In the genomic region with DNA sequence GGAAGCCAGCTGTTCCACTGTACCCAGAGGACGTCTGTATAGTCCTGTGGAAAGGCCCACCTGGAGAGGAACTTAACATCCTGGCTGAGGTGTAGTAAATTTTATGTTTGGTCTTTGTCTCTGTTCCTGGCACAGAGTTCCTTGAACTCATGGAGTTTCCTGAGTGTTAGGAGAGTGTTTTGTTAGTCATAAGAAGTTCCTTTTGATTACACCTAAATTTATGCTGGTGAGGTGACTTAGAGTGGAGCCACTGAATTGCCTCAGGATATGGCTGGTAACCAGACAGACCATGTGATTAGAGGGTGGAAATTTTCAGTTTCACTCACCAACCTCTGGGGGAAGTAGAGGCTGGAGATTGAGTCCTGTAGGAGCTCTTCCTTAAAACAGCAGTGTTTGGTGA, we compare ENCODE assay signal across 2 cellular contexts.
TF ChIP-seq lines count a peak whose summit lies in the region.

No MANE protein-coding gene starts in this region.

TF ChIP-seq in IMR-90, 13 proteins besides CTCF, POLR2A, EP300 and RAD21:
- TF ChIP-seq RCOR1 (IDR thresholded peaks at IDR 0.05; ENCODE audit: insufficient replicate concordance, low read length) (no peak), BHLHE40 (IDR thresholded peaks at IDR 0.05; ENCODE audit: low read depth, low read length) (no peak), MAZ (IDR thresholded peaks at IDR 0.05; ENCODE audit: borderline replicate concordance, low read depth, low read length) (no peak), FOS (IDR thresholded peaks at IDR 0.05; ENCODE audit: low read depth, low read length) (no peak)
- TF ChIP-seq, protein P1, sequence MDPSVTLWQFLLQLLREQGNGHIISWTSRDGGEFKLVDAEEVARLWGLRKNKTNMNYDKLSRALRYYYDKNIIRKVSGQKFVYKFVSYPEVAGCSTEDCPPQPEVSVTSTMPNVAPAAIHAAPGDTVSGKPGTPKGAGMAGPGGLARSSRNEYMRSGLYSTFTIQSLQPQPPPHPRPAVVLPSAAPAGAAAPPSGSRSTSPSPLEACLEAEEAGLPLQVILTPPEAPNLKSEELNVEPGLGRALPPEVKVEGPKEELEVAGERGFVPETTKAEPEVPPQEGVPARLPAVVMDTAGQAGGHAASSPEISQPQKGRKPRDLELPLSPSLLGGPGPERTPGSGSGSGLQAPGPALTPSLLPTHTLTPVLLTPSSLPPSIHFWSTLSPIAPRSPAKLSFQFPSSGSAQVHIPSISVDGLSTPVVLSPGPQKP (IDR thresholded peaks at IDR 0.05; ENCODE audit: borderline replicate concordance, low read depth, low read length), result no peak
TF ChIP-seq in IMR-90: peak in this region for 0.

TF ChIP-seq in WTC11, 78 proteins besides CTCF, POLR2A, EP300 and RAD21:
- TF ChIP-seq, protein P2, sequence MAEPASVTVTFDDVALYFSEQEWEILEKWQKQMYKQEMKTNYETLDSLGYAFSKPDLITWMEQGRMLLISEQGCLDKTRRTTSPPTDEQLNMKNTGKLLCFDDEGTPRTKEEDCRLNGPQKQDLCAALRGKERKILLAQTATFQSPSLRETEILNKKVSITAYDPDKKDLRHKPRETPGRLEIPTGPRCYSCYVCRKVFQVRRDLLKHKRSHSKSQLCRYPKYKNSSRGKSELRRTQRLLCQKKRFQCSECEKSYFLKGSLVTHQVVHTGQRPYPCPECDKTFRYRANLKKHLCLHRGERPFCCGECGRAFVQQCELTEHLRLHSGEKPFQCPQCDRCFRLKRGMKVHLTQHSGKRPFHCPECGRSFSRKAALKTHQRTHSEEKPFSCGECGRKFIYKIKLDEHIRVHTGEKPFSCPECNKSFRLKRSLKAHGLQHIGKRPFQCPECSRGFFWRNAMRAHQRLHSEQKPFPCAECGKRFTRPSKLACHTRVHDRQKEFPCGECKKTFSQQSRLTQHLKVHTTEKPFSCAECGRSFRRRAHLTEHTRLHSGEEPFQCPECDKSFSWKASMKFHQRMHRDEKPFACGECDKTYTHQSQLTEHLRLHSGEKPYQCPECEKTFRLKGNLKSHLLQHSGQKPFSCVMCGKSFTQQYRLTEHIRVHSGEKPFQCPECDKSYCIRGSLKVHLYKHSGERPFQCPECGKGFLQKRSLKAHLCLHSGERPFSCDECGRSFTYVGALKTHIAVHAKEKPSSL (CRISPR knock-in tag; conservative IDR thresholded peaks at IDR 0.05), result no peak
- TF ChIP-seq ZBTB21 (CRISPR knock-in tag; IDR thresholded peaks at IDR 0.05; ENCODE audit: borderline replicate concordance), result no peak
- TF ChIP-seq, protein P3, sequence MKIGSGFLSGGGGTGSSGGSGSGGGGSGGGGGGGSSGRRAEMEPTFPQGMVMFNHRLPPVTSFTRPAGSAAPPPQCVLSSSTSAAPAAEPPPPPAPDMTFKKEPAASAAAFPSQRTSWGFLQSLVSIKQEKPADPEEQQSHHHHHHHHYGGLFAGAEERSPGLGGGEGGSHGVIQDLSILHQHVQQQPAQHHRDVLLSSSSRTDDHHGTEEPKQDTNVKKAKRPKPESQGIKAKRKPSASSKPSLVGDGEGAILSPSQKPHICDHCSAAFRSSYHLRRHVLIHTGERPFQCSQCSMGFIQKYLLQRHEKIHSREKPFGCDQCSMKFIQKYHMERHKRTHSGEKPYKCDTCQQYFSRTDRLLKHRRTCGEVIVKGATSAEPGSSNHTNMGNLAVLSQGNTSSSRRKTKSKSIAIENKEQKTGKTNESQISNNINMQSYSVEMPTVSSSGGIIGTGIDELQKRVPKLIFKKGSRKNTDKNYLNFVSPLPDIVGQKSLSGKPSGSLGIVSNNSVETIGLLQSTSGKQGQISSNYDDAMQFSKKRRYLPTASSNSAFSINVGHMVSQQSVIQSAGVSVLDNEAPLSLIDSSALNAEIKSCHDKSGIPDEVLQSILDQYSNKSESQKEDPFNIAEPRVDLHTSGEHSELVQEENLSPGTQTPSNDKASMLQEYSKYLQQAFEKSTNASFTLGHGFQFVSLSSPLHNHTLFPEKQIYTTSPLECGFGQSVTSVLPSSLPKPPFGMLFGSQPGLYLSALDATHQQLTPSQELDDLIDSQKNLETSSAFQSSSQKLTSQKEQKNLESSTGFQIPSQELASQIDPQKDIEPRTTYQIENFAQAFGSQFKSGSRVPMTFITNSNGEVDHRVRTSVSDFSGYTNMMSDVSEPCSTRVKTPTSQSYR (CRISPR knock-in tag; IDR thresholded peaks at IDR 0.05), result no peak
- TF ChIP-seq, protein P4, sequence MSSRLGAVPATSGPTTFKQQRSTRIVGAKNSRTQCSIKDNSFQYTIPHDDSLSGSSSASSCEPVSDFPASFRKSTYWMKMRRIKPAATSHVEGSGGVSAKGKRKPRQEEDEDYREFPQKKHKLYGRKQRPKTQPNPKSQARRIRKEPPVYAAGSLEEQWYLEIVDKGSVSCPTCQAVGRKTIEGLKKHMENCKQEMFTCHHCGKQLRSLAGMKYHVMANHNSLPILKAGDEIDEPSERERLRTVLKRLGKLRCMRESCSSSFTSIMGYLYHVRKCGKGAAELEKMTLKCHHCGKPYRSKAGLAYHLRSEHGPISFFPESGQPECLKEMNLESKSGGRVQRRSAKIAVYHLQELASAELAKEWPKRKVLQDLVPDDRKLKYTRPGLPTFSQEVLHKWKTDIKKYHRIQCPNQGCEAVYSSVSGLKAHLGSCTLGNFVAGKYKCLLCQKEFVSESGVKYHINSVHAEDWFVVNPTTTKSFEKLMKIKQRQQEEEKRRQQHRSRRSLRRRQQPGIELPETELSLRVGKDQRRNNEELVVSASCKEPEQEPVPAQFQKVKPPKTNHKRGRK (CRISPR knock-in tag; IDR thresholded peaks at IDR 0.05; ENCODE audit: borderline replicate concordance), result no peak
- TF ChIP-seq, protein P5, sequence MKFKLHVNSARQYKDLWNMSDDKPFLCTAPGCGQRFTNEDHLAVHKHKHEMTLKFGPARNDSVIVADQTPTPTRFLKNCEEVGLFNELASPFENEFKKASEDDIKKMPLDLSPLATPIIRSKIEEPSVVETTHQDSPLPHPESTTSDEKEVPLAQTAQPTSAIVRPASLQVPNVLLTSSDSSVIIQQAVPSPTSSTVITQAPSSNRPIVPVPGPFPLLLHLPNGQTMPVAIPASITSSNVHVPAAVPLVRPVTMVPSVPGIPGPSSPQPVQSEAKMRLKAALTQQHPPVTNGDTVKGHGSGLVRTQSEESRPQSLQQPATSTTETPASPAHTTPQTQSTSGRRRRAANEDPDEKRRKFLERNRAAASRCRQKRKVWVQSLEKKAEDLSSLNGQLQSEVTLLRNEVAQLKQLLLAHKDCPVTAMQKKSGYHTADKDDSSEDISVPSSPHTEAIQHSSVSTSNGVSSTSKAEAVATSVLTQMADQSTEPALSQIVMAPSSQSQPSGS (CRISPR knock-in tag; IDR thresholded peaks at IDR 0.05; ENCODE audit: borderline replicate concordance, low read depth), result no peak
- TF ChIP-seq JAZF1 (CRISPR knock-in tag; IDR thresholded peaks at IDR 0.05), result no peak
- TF ChIP-seq NFATC4 (CRISPR knock-in tag; IDR thresholded peaks at IDR 0.05), result no peak
- TF ChIP-seq GABPB1 (CRISPR knock-in tag; IDR thresholded peaks at IDR 0.05), result no peak
- TF ChIP-seq RORB (CRISPR knock-in tag; IDR thresholded peaks at IDR 0.05), result no peak
